Comparison of ENCODE assay signal across 16 cellular contexts in genomic region chr12:120905856-120906384, GRCh38. TPM values are rescaled to one million over a fixed set of nuclear protein-coding genes. Genes with fewer than 3 reads are reported as not detected.
DNase-seq lines count a peak whose midpoint lies in the region; ATAC-seq and TF ChIP-seq lines count a peak whose summit lies in the region.
"Had no signal": no experiment of that assay in that cellular context is flagged by ENCODE, and none has a peak within 500 bp of the region (broad histone marks: within the 10 kb centered on the region; RNA-seq: fewer than 3 reads in every experiment).

No MANE protein-coding gene starts in this region.

- peaks cover 20% of the 10 kb centered on the region for H4K20me1 ChIP-seq in IMR-90 (ENCODE audit: insufficient read depth, low read length)

- H3K4me2 ChIP-seq in IMR-90 (ENCODE audit: low read depth, low read length), result no peak overlapping the region
- H3K4me2 ChIP-seq in parathyroid adenoma (ENCODE audit: low read length), result no peak overlapping the region
- H3K4me2 ChIP-seq: BLaER1, hepatocyte had no signal

- no peak overlapping the region for H4K8ac ChIP-seq in IMR-90 (ENCODE audit: low read depth in 2 of 2, low read length in 2 of 2)

- ATAC-seq in CD4-positive, CD25-positive, alpha-beta regulatory T cell (ENCODE audit: low read depth in 2 of 2), result no peak
- no peak for ATAC-seq in IMR-90 (ENCODE audit: low read depth)
- ATAC-seq: mucosa of descending colon, Right ventricle myocardium inferior had no signal

- POLR2A ChIA-PET in IMR-90 (lab: Charles Lee; ENCODE audit: unreplicated experiment), result no interaction called here

- no peak overlapping the region for H2BK5ac ChIP-seq in IMR-90 (ENCODE audit: low read depth, low read length, poor library complexity, severe bottlenecking)

- no peak overlapping the region for H3K23ac ChIP-seq in IMR-90 (ENCODE audit: low read depth, low read length)

- in situ Hi-C loops in IMR-90 (cut with MboI; ENCODE audit: low sequenced_read_pairs), result no loop called here

- H3K9me3 Mint-ChIP-seq in CD4-positive, CD25-positive, alpha-beta regulatory T cell, result no peaks in the 10 kb centered on the region
- H3K9me3 Mint-ChIP-seq: activated CD4-positive, alpha-beta T cell treated with anti-CD3 and anti-CD28 coated beads, Interleukin-2, amount 10 ng/mL, durations not matched to agents 7 days and 5 days had no signal

- H3K9me3 ChIP-seq in CD4-positive, CD25-positive, alpha-beta regulatory T cell (ENCODE audit: control insufficient read depth in 2 of 2, low read length in 2 of 2), result no peaks in the 10 kb centered on the region
- no peaks in the 10 kb centered on the region for H3K9me3 ChIP-seq in IMR-90 (ENCODE audit: control insufficient read depth, insufficient read depth, low read length)
- H3K9me3 ChIP-seq in esophagus (ENCODE audit: control insufficient read depth in 2 of 2, insufficient read depth in 1 of 2, low read depth in 1 of 2, low read length in 1 of 2), result no peaks in the 10 kb centered on the region
- H3K9me3 ChIP-seq in parathyroid adenoma (ENCODE audit: control insufficient read depth, low read length), result no peaks in the 10 kb centered on the region
- H3K9me3 ChIP-seq: BLaER1, esophagus muscularis mucosa, mucosa of descending colon had no signal

- DNase-seq in CD4-positive, CD25-positive, alpha-beta regulatory T cell, result no peak
- no peak for DNase-seq in IMR-90
- no peak for DNase-seq in NCI-H1092 (lab: John Stamatoyannopoulos, UW)
- DNase-seq in iPS-NIHi7 (ENCODE audit: extremely low spot score), result no peak
- DNase-seq in cerebellar nuclear complex (lab: John Stamatoyannopoulos, UW), result no peak
- DNase-seq: activated CD4-positive, alpha-beta T cell treated with anti-CD3 and anti-CD28 coated beads, Interleukin-2, amount 10 ng/mL, durations not matched to agents 7 days and 5 days; Karpas-422; mucosa of descending colon; NCI-H1436 treated with DMSO at 0.1 percent for 48 hours; stimulated activated CD4-positive, alpha-beta T cell treated with anti-CD3 and anti-CD28 coated beads, Interleukin-15, amount 100 ng/mL, for 24 hours had no signal

- H3K79me1 ChIP-seq in IMR-90 (ENCODE audit: low read depth in 1 of 2, low read length in 2 of 2), result peaks cover 9 to 27% of the 10 kb centered on the region in 2 experiments; a peak in 3 of 4 replicates

- peaks cover 6% of the 10 kb centered on the region for H3K36me3 Mint-ChIP-seq in CD4-positive, CD25-positive, alpha-beta regulatory T cell

- H3K4me1 ChIP-seq in CD4-positive, CD25-positive, alpha-beta regulatory T cell (ENCODE audit: control insufficient read depth, insufficient read depth, low read length, poor library complexity, severe bottlenecking), result peaks cover 23% of the 10 kb centered on the region
- H3K4me1 ChIP-seq in IMR-90 (ENCODE audit: control insufficient read depth, insufficient read depth, low read length) (peaks cover 2% of the 10 kb centered on the region; the same call in 1 of the 2 replicates), esophagus (ENCODE audit: control insufficient read depth in 2 of 2, insufficient read depth in 2 of 2, low read length in 1 of 2) (peaks cover 2 to 19% of the 10 kb centered on the region in 2 donors), parathyroid adenoma (no peaks in the 10 kb centered on the region)

- H2BK20ac ChIP-seq in IMR-90 (ENCODE audit: low read depth, low read length), result no peak overlapping the region

- H3K14ac ChIP-seq in IMR-90 (replicated peaks; ENCODE audit: low read depth, low read length), result no peak overlapping the region

- H2BK15ac ChIP-seq in IMR-90 (ENCODE audit: low read depth, low read length), result no peak overlapping the region

- no peak for TF ChIP-seq POLR2A in IMR-90 (IDR thresholded peaks at IDR 0.05; ENCODE audit: low read depth, low read length)

- peaks cover 3% of the 10 kb centered on the region for H3K79me2 ChIP-seq in parathyroid adenoma

- CTCF ChIA-PET in IMR-90 (lab: Yijun Ruan, JAX), result interaction anchor here (0.6 kb wide), 1 partner anchor 410 kb away, joined by 4 read pairs; no protein-coding TSS in a partner anchor

- H4K5ac ChIP-seq in IMR-90 (ENCODE audit: low read depth, low read length), result no peak overlapping the region

- H3K4me3 ChIP-seq in CD4-positive, CD25-positive, alpha-beta regulatory T cell (ENCODE audit: low read depth, low read length), result no peak overlapping the region
- no peak overlapping the region for H3K4me3 ChIP-seq in IMR-90 (ENCODE audit: insufficient read depth, low read depth, low read length)
- no peak overlapping the region for H3K4me3 ChIP-seq in esophagus (ENCODE audit: low read depth in 1 of 2, low read length in 2 of 2)
- H3K4me3 ChIP-seq in parathyroid adenoma (ENCODE audit: low read depth, low read length), result no peak overlapping the region
- H3K4me3 ChIP-seq: BLaER1, esophagus muscularis mucosa, hepatocyte, mucosa of descending colon had no signal

- no peak overlapping the region for H2BK120ac ChIP-seq in IMR-90 (ENCODE audit: low read depth, low read length)

- dilution Hi-C loops in IMR-90 (cut with HindIII; ENCODE audit: low sequenced_read_pairs, unreplicated experiment), result no loop called here

- H3K9me1 ChIP-seq in IMR-90 (ENCODE audit: insufficient read depth, low read length), result peaks cover 8% of the 10 kb centered on the region

- H2AK5ac ChIP-seq in IMR-90 (ENCODE audit: low read depth, low read length), result no peak overlapping the region; the same call in 1 of the 2 replicates

- no peak for TF ChIP-seq CTCF in IMR-90 (conservative IDR thresholded peaks at IDR 0.05; ENCODE audit: low read depth, low read length)
- TF ChIP-seq CTCF in parathyroid adenoma (IDR thresholded peaks at IDR 0.05), result no peak

- no peak for TF ChIP-seq RAD21 in IMR-90 (IDR thresholded peaks at IDR 0.05; ENCODE audit: low read length)

- H3K9ac ChIP-seq in IMR-90 (ENCODE audit: low read depth, low read length) (no peak overlapping the region), parathyroid adenoma (no peak overlapping the region)
- H3K9ac ChIP-seq: BLaER1 had no signal

- H3K36me3 ChIP-seq in CD4-positive, CD25-positive, alpha-beta regulatory T cell (ENCODE audit: control insufficient read depth, insufficient read depth, low read length), result no peaks in the 10 kb centered on the region
- no peaks in the 10 kb centered on the region for H3K36me3 ChIP-seq in IMR-90 (ENCODE audit: control insufficient read depth, insufficient read depth, low read length)
- no peaks in the 10 kb centered on the region for H3K36me3 ChIP-seq in esophagus (ENCODE audit: control insufficient read depth in 2 of 2, insufficient read depth in 2 of 2, low read length in 1 of 2)
- H3K36me3 ChIP-seq in parathyroid adenoma (ENCODE audit: control insufficient read depth, insufficient read depth, low read length), result no peaks in the 10 kb centered on the region
- H3K36me3 ChIP-seq: esophagus muscularis mucosa had no signal

- 100% methylated on average over 3 of the region's 5 CpGs; no CpG with 5 or more reads in 1 of the 2 experiments for WGBS in IMR-90 (ENCODE audit: extremely low coverage in 2 of 2, insufficient read length in 1 of 2), 2 experiments
- WGBS in esophagus, 2 donors, result 54 to 58% methylated on average over 5 of the region's 5 CpGs

- H3K27ac Mint-ChIP-seq in CD4-positive, CD25-positive, alpha-beta regulatory T cell, result peak overlapping the region; percentile 36 to 89 (median 68)
- H3K27ac Mint-ChIP-seq: activated CD4-positive, alpha-beta T cell treated with anti-CD3 and anti-CD28 coated beads, Interleukin-2, amount 10 ng/mL, durations not matched to agents 7 days and 5 days had no signal

- H3K27me3 ChIP-seq in CD4-positive, CD25-positive, alpha-beta regulatory T cell (ENCODE audit: control insufficient read depth, insufficient read depth, low read length), result no peaks in the 10 kb centered on the region
- H3K27me3 ChIP-seq in IMR-90 (ENCODE audit: control insufficient read depth, insufficient read depth, low read length) (no peaks in the 10 kb centered on the region), esophagus (ENCODE audit: control insufficient read depth in 1 of 2, insufficient read depth in 2 of 2, low read length in 2 of 2) (no peaks in the 10 kb centered on the region), parathyroid adenoma (ENCODE audit: control insufficient read depth, insufficient read depth, low read length) (no peaks in the 10 kb centered on the region)
- H3K27me3 ChIP-seq: BLaER1, esophagus muscularis mucosa, hepatocyte had no signal

- H3K56ac ChIP-seq in IMR-90 (ENCODE audit: extremely low read depth, insufficient read depth, low read length), result no peak overlapping the region

- H2AK9ac ChIP-seq in IMR-90 (replicated peaks; ENCODE audit: low read depth, low read length, poor library complexity), result no peak overlapping the region

- no peak overlapping the region for H3K18ac ChIP-seq in IMR-90 (ENCODE audit: low read depth, low read length)

- H3K27me3 Mint-ChIP-seq in CD4-positive, CD25-positive, alpha-beta regulatory T cell, result peaks cover 7% of the 10 kb centered on the region
- H3K27me3 Mint-ChIP-seq: activated CD4-positive, alpha-beta T cell treated with anti-CD3 and anti-CD28 coated beads, Interleukin-2, amount 10 ng/mL, durations not matched to agents 7 days and 5 days had no signal

- intact Hi-C loops in IMR-90 (cut with micrococcal nuclease), result loop anchor here (10.0 kb wide), 1 partner anchor 111 kb away; no protein-coding TSS in a partner anchor

- H3K4ac ChIP-seq in IMR-90 (ENCODE audit: low read depth, low read length), result no peak overlapping the region

- H2AFZ ChIP-seq in IMR-90 (replicated peaks; ENCODE audit: low read length, poor library complexity), result peak overlapping the region; percentile 24
- peak overlapping the region; percentile 35 for H2AFZ ChIP-seq in parathyroid adenoma
- H2AFZ ChIP-seq: hepatocyte had no signal

- peaks cover 19 to 26% (median 22%) of the 10 kb centered on the region in 4 donors for H3K4me1 Mint-ChIP-seq in CD4-positive, CD25-positive, alpha-beta regulatory T cell

- H4K91ac ChIP-seq in IMR-90 (ENCODE audit: insufficient read depth, low read depth, low read length), result no peak overlapping the region

- H3K27ac ChIP-seq in CD4-positive, CD25-positive, alpha-beta regulatory T cell (ENCODE audit: insufficient read depth, low read length, poor library complexity, severe bottlenecking), result no peak overlapping the region
- H3K27ac ChIP-seq in IMR-90 (ENCODE audit: insufficient read depth, low read length) (no peak overlapping the region), esophagus (ENCODE audit: low read depth in 2 of 2, low read length in 1 of 2) (peak overlapping the region; percentile 86 to 96), parathyroid adenoma (no peak overlapping the region)
- H3K27ac ChIP-seq: BLaER1, hepatocyte had no signal

- H3K4me3 Mint-ChIP-seq in CD4-positive, CD25-positive, alpha-beta regulatory T cell, result peak overlapping the region; percentile 64 to 96 (median 72)

- no TSS peak for BruUV-seq in IMR-90 (replicated peaks; lab: Mats Ljungman, UMichigan)

TF ChIP-seq in IMR-90, 13 proteins besides CTCF, POLR2A, EP300 and RAD21 (continues in another document):
- no peak for TF ChIP-seq MAZ (IDR thresholded peaks at IDR 0.05; ENCODE audit: borderline replicate concordance, low read depth, low read length)

RNA-seq across cellular contexts. Expression of gene SPPL3, which starts 1.8 kb away (rescaled TPM):
- 46.7 TPM for total RNA-seq in CD4-positive, CD25-positive, alpha-beta regulatory T cell
- polyA plus RNA-seq in CD4-positive, CD25-positive, alpha-beta regulatory T cell, result 10 to 100 TPM; 15.5 to 34.0 (median 20.5) TPM
- total RNA-seq in IMR-90 (2012; rRNA removed), result 1.6 and 3.6 TPM in 2 replicates
- polyA plus RNA-seq in IMR-90 (2012; rRNA removed) (14.4 and 18.0 TPM in 2 replicates), esophagus (10 to 100 TPM; 16.7 to 29.3 TPM)
- polyA plus RNA-seq in IMR-90 (2012; cell fraction: cytosol; rRNA removed), result 11.8 and 26.7 TPM in 2 replicates
- polyA plus RNA-seq in IMR-90 (2012; cell fraction: nucleus; rRNA removed; ENCODE audit: low replicate concordance), result 13.3 and 14.2 TPM in 2 replicates

Comparison
In these comparisons a context has a peak if more than half of its experiments do, and no peak if none do; other contexts are left out.
1. H3K27ac ChIP-seq: peak in esophagus (2 of 2); none in CD4-positive, CD25-positive, alpha-beta regulatory T cell (single experiment), IMR-90 (single experiment) and parathyroid adenoma (single experiment).